ENCODE assay signal across 1 cellular context in genomic region chr11:72112541-72113136, GRCh38.
TF ChIP-seq lines count a peak whose summit lies in the region.

TSS of gene ANAPC15 (minus strand) at chr11:72112695. CDS start at chr11:72111276, 1,419 bp downstream.

TF ChIP-seq in HepG2, 621 proteins besides CTCF, POLR2A, EP300 and RAD21 (continued from another document and continues in another):
- no peak; the same call in 1 of the 2 replicates for TF ChIP-seq FOXP4 (CRISPR knock-in tag; IDR thresholded peaks at IDR 0.05)
- no peak for TF ChIP-seq ADNP (CRISPR knock-in tag; IDR thresholded peaks at IDR 0.05)
- TF ChIP-seq ZBTB7A (CRISPR knock-in tag; IDR thresholded peaks at IDR 0.05) = no peak
- TF ChIP-seq ZNF562 (CRISPR knock-in tag; IDR thresholded peaks at IDR 0.05; ENCODE audit: borderline replicate concordance) = no peak
- TF ChIP-seq, protein P1, sequence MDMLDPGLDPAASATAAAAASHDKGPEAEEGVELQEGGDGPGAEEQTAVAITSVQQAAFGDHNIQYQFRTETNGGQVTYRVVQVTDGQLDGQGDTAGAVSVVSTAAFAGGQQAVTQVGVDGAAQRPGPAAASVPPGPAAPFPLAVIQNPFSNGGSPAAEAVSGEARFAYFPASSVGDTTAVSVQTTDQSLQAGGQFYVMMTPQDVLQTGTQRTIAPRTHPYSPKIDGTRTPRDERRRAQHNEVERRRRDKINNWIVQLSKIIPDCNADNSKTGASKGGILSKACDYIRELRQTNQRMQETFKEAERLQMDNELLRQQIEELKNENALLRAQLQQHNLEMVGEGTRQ (IDR thresholded peaks at IDR 0.05; ENCODE audit: low read depth, low read length) = no peak; the same call in 1 of the 2 replicates
- TF ChIP-seq, protein P1 (CRISPR knock-in tag; IDR thresholded peaks at IDR 0.05; ENCODE audit: borderline replicate concordance) = peak; percentile 22; the same call in 1 of the 2 replicates
- no peak for TF ChIP-seq MIXL1 (CRISPR knock-in tag; IDR thresholded peaks at IDR 0.05)
- TF ChIP-seq ZNF282 (IDR thresholded peaks at IDR 0.05; ENCODE audit: partially characterized antibody) = no peak
- TF ChIP-seq SNRNP70 (IDR thresholded peaks at IDR 0.05; ENCODE audit: low read depth, low read length) = no peak
- TF ChIP-seq ZMYM4 (CRISPR knock-in tag; IDR thresholded peaks at IDR 0.05) = peak; percentile 74
- no peak for TF ChIP-seq ZNF362 (CRISPR knock-in tag; IDR thresholded peaks at IDR 0.05; ENCODE audit: borderline replicate concordance)
- TF ChIP-seq BORCS8-MEF2B (CRISPR knock-in tag; IDR thresholded peaks at IDR 0.05) = no peak; the same call in 1 of the 2 replicates
- no peak for TF ChIP-seq MEIS2 (CRISPR knock-in tag; IDR thresholded peaks at IDR 0.05)
- TF ChIP-seq NBN (conservative IDR thresholded peaks at IDR 0.05) = no peak
- TF ChIP-seq MTF1 (CRISPR knock-in tag; IDR thresholded peaks at IDR 0.05) = no peak
- TF ChIP-seq GZF1 (CRISPR knock-in tag; IDR thresholded peaks at IDR 0.05) = no peak
- no peak for TF ChIP-seq SIX1 (CRISPR knock-in tag; IDR thresholded peaks at IDR 0.05; ENCODE audit: borderline replicate concordance)
- TF ChIP-seq ZNF570 (CRISPR knock-in tag; IDR thresholded peaks at IDR 0.05; ENCODE audit: borderline replicate concordance) = no peak
- peak; percentile 81 for TF ChIP-seq SP5 (CRISPR knock-in tag; IDR thresholded peaks at IDR 0.05; ENCODE audit: borderline replicate concordance, low read depth)
- TF ChIP-seq FOSL2 (CRISPR knock-in tag; IDR thresholded peaks at IDR 0.05) = peak; percentile 66
- no peak for TF ChIP-seq PCBP2 (optimal IDR thresholded peaks at IDR 0.05; ENCODE audit: low read depth, low read length, poor library complexity, severe bottlenecking)
- TF ChIP-seq XBP1 (CRISPR knock-in tag; IDR thresholded peaks at IDR 0.05) = no peak
- no peak for TF ChIP-seq MTF2 (CRISPR knock-in tag; IDR thresholded peaks at IDR 0.05; ENCODE audit: borderline replicate concordance)
- no peak for TF ChIP-seq ZNF101 (CRISPR knock-in tag; IDR thresholded peaks at IDR 0.05; ENCODE audit: borderline replicate concordance, low read depth)
- TF ChIP-seq, protein P2, sequence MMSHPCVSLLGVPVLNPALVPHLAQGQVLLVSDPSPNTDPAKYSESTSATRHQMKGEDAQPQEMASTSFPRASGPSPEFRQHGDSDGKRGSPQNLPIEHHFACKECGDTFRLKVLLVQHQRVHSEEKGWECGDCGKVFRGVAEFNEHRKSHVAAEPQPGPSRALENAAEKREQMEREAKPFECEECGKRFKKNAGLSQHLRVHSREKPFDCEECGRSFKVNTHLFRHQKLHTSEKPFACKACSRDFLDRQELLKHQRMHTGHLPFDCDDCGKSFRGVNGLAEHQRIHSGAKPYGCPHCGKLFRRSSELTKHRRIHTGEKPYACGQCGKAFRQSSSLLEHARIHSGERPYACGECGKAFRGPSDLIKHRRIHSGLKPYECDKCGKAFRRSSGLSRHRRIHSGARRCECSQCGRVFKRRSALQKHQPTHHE (CRISPR knock-in tag; IDR thresholded peaks at IDR 0.05; ENCODE audit: borderline replicate concordance) = no peak; the same call in 1 of the 2 replicates
- TF ChIP-seq CSRNP2 (CRISPR knock-in tag; conservative IDR thresholded peaks at IDR 0.05; ENCODE audit: low read depth) = no peak
- no peak for TF ChIP-seq ZNF547 (CRISPR knock-in tag; IDR thresholded peaks at IDR 0.05)
- TF ChIP-seq, protein P3, sequence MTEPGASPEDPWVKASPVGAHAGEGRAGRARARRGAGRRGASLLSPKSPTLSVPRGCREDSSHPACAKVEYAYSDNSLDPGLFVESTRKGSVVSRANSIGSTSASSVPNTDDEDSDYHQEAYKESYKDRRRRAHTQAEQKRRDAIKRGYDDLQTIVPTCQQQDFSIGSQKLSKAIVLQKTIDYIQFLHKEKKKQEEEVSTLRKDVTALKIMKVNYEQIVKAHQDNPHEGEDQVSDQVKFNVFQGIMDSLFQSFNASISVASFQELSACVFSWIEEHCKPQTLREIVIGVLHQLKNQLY (CRISPR knock-in tag; IDR thresholded peaks at IDR 0.05) = 0 out of 2 replicates have a peak, but pooled peaks have one; percentile 32
- TF ChIP-seq MXD1 (CRISPR knock-in tag; IDR thresholded peaks at IDR 0.05) = no peak
- TF ChIP-seq ZNF496 (CRISPR knock-in tag; IDR thresholded peaks at IDR 0.05; ENCODE audit: insufficient replicate concordance) = no peak
- TF ChIP-seq ZNF264 (CRISPR knock-in tag; IDR thresholded peaks at IDR 0.05) = no peak; the same call in 1 of the 2 replicates
- TF ChIP-seq ZNF18 (CRISPR knock-in tag; IDR thresholded peaks at IDR 0.05; ENCODE audit: insufficient replicate concordance) = no peak
- TF ChIP-seq MXD3 (CRISPR knock-in tag; IDR thresholded peaks at IDR 0.05) = no peak
- TF ChIP-seq, protein P4, sequence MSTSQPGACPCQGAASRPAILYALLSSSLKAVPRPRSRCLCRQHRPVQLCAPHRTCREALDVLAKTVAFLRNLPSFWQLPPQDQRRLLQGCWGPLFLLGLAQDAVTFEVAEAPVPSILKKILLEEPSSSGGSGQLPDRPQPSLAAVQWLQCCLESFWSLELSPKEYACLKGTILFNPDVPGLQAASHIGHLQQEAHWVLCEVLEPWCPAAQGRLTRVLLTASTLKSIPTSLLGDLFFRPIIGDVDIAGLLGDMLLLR (CRISPR knock-in tag; IDR thresholded peaks at IDR 0.05) = no peak
- TF ChIP-seq SETDB1 (CRISPR knock-in tag; IDR thresholded peaks at IDR 0.05; ENCODE audit: borderline replicate concordance) = no peak
- TF ChIP-seq HNF1B (CRISPR knock-in tag; IDR thresholded peaks at IDR 0.05) = peak; percentile 52
- no peak for TF ChIP-seq ZNF850 (CRISPR knock-in tag; conservative IDR thresholded peaks at IDR 0.05)
- TF ChIP-seq NFE2 (CRISPR knock-in tag; IDR thresholded peaks at IDR 0.05) = no peak
- no peak for TF ChIP-seq HMGXB3 (CRISPR knock-in tag; IDR thresholded peaks at IDR 0.05; ENCODE audit: borderline replicate concordance)
- no peak for TF ChIP-seq TBL1XR1 (IDR thresholded peaks at IDR 0.05; ENCODE audit: borderline replicate concordance, low read length, partially characterized antibody)
- TF ChIP-seq TCF7 (IDR thresholded peaks at IDR 0.05; ENCODE audit: low read depth) = no peak
- TF ChIP-seq ZNF354B (CRISPR knock-in tag; IDR thresholded peaks at IDR 0.05) = no peak
- no peak for TF ChIP-seq ZNF572 (CRISPR knock-in tag; IDR thresholded peaks at IDR 0.05)
- TF ChIP-seq DNMT1 (CRISPR knock-in tag; IDR thresholded peaks at IDR 0.05) = no peak
- TF ChIP-seq RAD51 (IDR thresholded peaks at IDR 0.05; ENCODE audit: borderline replicate concordance) = no peak
- TF ChIP-seq PHB2 (IDR thresholded peaks at IDR 0.05; ENCODE audit: partially characterized antibody) = no peak
